Comparison of ENCODE assay signal across 1 cellular context in the genomic region with DNA sequence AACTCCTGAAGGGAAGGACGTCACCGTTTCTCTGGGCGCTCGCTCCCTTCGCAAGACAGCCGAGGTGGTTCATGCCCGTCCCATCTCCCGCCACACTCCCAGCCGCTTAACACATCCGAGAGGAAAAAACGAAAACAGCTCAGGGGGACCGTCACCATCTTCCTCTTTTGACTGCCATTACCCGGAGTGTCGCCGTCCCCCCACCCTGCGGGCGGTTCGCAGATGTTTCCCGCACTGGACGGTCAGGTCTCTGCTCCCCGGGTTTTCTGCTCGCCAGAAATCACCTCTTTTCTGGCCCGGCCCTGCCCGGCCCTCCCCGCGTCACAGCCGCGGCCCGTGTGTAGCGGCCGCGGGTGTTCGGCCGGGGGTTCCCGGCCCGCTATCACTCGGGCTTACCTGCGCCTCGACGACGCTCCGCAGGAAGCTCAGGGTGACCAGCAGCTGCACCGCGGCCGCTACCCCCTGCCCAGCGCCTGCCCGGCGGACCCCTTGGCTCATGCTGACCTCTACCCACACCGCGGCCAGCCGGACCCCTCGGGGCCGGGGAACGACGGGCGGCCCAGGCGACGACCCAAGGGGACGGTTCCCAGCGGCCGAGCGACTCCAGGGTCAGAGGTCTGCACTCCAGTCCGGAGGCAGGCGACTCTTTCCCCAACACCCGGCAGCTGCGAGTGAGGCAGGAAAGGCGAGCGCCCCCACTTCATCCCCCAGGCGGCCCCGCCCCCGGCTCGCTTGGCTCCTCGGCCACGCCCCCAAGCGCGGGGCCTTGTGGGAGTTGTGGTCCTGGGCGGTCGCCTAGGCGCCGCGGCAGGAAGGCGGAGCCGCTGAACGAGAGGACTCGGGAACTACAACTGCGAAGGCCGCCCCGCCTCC.
TF ChIP-seq lines count a peak whose summit lies in the region.

A gene with protein sequence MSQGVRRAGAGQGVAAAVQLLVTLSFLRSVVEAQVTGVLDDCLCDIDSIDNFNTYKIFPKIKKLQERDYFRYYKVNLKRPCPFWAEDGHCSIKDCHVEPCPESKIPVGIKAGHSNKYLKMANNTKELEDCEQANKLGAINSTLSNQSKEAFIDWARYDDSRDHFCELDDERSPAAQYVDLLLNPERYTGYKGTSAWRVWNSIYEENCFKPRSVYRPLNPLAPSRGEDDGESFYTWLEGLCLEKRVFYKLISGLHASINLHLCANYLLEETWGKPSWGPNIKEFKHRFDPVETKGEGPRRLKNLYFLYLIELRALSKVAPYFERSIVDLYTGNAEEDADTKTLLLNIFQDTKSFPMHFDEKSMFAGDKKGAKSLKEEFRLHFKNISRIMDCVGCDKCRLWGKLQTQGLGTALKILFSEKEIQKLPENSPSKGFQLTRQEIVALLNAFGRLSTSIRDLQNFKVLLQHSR (minus strand): TSS at position 673 of the 873 bp plus-strand sequence. CDS start 175 bp downstream, at position 498.

TF ChIP-seq in HepG2, 621 proteins besides CTCF, POLR2A, EP300 and RAD21 (continued from another document and continues in another):
- TF ChIP-seq, protein P1, sequence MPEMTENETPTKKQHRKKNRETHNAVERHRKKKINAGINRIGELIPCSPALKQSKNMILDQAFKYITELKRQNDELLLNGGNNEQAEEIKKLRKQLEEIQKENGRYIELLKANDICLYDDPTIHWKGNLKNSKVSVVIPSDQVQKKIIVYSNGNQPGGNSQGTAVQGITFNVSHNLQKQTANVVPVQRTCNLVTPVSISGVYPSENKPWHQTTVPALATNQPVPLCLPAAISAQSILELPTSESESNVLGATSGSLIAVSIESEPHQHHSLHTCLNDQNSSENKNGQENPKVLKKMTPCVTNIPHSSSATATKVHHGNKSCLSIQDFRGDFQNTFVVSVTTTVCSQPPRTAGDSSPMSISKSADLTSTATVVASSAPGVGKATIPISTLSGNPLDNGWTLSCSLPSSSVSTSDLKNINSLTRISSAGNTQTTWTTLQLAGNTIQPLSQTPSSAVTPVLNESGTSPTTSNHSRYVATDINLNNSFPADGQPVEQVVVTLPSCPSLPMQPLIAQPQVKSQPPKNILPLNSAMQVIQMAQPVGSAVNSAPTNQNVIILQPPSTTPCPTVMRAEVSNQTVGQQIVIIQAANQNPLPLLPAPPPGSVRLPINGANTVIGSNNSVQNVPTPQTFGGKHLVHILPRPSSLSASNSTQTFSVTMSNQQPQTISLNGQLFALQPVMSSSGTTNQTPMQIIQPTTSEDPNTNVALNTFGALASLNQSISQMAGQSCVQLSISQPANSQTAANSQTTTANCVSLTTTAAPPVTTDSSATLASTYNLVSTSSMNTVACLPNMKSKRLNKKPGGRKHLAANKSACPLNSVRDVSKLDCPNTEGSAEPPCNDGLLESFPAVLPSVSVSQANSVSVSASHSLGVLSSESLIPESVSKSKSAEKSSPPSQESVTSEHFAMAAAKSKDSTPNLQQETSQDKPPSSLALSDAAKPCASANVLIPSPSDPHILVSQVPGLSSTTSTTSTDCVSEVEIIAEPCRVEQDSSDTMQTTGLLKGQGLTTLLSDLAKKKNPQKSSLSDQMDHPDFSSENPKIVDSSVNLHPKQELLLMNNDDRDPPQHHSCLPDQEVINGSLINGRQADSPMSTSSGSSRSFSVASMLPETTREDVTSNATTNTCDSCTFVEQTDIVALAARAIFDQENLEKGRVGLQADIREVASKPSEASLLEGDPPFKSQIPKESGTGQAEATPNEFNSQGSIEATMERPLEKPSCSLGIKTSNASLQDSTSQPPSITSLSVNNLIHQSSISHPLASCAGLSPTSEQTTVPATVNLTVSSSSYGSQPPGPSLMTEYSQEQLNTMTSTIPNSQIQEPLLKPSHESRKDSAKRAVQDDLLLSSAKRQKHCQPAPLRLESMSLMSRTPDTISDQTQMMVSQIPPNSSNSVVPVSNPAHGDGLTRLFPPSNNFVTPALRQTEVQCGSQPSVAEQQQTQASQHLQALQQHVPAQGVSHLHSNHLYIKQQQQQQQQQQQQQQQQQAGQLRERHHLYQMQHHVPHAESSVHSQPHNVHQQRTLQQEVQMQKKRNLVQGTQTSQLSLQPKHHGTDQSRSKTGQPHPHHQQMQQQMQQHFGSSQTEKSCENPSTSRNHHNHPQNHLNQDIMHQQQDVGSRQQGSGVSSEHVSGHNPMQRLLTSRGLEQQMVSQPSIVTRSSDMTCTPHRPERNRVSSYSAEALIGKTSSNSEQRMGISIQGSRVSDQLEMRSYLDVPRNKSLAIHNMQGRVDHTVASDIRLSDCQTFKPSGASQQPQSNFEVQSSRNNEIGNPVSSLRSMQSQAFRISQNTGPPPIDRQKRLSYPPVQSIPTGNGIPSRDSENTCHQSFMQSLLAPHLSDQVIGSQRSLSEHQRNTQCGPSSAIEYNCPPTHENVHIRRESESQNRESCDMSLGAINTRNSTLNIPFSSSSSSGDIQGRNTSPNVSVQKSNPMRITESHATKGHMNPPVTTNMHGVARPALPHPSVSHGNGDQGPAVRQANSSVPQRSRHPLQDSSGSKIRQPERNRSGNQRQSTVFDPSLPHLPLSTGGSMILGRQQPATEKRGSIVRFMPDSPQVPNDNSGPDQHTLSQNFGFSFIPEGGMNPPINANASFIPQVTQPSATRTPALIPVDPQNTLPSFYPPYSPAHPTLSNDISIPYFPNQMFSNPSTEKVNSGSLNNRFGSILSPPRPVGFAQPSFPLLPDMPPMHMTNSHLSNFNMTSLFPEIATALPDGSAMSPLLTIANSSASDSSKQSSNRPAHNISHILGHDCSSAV (CRISPR knock-in tag; IDR thresholded peaks at IDR 0.05; ENCODE audit: borderline replicate concordance) = no peak
- no peak for TF ChIP-seq REXO4 (CRISPR knock-in tag; IDR thresholded peaks at IDR 0.05; ENCODE audit: borderline replicate concordance)
- TF ChIP-seq, protein P2, sequence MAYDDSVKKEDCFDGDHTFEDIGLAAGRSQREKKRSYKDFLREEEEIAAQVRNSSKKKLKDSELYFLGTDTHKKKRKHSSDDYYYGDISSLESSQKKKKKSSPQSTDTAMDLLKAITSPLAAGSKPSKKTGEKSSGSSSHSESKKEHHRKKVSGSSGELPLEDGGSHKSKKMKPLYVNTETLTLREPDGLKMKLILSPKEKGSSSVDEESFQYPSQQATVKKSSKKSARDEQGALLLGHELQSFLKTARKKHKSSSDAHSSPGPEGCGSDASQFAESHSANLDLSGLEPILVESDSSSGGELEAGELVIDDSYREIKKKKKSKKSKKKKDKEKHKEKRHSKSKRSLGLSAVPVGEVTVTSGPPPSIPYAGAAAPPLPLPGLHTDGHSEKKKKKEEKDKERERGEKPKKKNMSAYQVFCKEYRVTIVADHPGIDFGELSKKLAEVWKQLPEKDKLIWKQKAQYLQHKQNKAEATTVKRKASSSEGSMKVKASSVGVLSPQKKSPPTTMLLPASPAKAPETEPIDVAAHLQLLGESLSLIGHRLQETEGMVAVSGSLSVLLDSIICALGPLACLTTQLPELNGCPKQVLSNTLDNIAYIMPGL (CRISPR knock-in tag; IDR thresholded peaks at IDR 0.05; ENCODE audit: borderline replicate concordance in 1 of 2, low read depth in 1 of 2) = peak in 1 of 2 experiments; percentile 38; a peak in 1 of 4 replicates
- TF ChIP-seq ZNF790 (CRISPR knock-in tag; IDR thresholded peaks at IDR 0.05; ENCODE audit: borderline replicate concordance) = no peak
- TF ChIP-seq, protein P3, sequence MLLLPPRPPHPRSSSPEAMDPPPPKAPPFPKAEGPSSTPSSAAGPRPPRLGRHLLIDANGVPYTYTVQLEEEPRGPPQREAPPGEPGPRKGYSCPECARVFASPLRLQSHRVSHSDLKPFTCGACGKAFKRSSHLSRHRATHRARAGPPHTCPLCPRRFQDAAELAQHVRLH (CRISPR knock-in tag; IDR thresholded peaks at IDR 0.05; ENCODE audit: borderline replicate concordance, low read depth) = peak; percentile 47; the same call in 1 of the 2 replicates
- TF ChIP-seq, protein P4, sequence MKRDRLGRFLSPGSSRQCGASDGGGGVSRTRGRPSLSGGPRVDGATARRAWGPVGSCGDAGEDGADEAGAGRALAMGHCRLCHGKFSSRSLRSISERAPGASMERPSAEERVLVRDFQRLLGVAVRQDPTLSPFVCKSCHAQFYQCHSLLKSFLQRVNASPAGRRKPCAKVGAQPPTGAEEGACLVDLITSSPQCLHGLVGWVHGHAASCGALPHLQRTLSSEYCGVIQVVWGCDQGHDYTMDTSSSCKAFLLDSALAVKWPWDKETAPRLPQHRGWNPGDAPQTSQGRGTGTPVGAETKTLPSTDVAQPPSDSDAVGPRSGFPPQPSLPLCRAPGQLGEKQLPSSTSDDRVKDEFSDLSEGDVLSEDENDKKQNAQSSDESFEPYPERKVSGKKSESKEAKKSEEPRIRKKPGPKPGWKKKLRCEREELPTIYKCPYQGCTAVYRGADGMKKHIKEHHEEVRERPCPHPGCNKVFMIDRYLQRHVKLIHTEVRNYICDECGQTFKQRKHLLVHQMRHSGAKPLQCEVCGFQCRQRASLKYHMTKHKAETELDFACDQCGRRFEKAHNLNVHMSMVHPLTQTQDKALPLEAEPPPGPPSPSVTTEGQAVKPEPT (CRISPR knock-in tag; IDR thresholded peaks at IDR 0.05; ENCODE audit: low read depth) = no peak
- 0 out of 2 replicates have a peak, but pooled peaks have one; percentile 50 for TF ChIP-seq HOXD1 (CRISPR knock-in tag; IDR thresholded peaks at IDR 0.05)
- TF ChIP-seq SAFB2 (CRISPR knock-in tag; IDR thresholded peaks at IDR 0.05; ENCODE audit: borderline replicate concordance, low read depth) = no peak; the same call in 1 of the 2 replicates
- TF ChIP-seq ZNF331 (CRISPR knock-in tag; IDR thresholded peaks at IDR 0.05) = no peak
- no peak for TF ChIP-seq NCOA5 (CRISPR knock-in tag; IDR thresholded peaks at IDR 0.05)
- peak; percentile 13; the same call in 1 of the 2 replicates for TF ChIP-seq HNF4A (CRISPR knock-in tag; IDR thresholded peaks at IDR 0.05)
- no peak for TF ChIP-seq U2AF1 (optimal IDR thresholded peaks at IDR 0.05; ENCODE audit: low read depth, low read length)
- peak; percentile 58; the same call in 1 of the 2 replicates for TF ChIP-seq RXRA (CRISPR knock-in tag; IDR thresholded peaks at IDR 0.05)
- no peak for TF ChIP-seq NFE2 (CRISPR knock-in tag; IDR thresholded peaks at IDR 0.05)
- TF ChIP-seq, protein P5, sequence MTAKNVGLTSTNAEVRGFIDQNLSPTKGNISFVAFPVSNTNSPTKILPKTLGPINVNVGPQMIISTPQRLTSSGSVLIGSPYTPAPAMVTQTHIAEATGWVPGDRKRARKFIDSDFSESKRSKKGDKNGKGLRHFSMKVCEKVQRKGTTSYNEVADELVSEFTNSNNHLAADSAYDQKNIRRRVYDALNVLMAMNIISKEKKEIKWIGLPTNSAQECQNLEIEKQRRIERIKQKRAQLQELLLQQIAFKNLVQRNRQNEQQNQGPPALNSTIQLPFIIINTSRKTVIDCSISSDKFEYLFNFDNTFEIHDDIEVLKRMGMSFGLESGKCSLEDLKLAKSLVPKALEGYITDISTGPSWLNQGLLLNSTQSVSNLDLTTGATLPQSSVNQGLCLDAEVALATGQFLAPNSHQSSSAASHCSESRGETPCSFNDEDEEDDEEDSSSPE (CRISPR knock-in tag; IDR thresholded peaks at IDR 0.05) = peak; percentile 35
- peak; percentile 56; the same call in 1 of the 2 replicates for TF ChIP-seq ZNF563 (CRISPR knock-in tag; IDR thresholded peaks at IDR 0.05)
- TF ChIP-seq, protein P6, sequence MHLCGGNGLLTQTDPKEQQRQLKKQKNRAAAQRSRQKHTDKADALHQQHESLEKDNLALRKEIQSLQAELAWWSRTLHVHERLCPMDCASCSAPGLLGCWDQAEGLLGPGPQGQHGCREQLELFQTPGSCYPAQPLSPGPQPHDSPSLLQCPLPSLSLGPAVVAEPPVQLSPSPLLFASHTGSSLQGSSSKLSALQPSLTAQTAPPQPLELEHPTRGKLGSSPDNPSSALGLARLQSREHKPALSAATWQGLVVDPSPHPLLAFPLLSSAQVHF (CRISPR knock-in tag; IDR thresholded peaks at IDR 0.05) = 0 out of 2 replicates have a peak, but pooled peaks have one; percentile 51
- no peak for TF ChIP-seq SIX4 (CRISPR knock-in tag; IDR thresholded peaks at IDR 0.05)
- TF ChIP-seq, protein P7, sequence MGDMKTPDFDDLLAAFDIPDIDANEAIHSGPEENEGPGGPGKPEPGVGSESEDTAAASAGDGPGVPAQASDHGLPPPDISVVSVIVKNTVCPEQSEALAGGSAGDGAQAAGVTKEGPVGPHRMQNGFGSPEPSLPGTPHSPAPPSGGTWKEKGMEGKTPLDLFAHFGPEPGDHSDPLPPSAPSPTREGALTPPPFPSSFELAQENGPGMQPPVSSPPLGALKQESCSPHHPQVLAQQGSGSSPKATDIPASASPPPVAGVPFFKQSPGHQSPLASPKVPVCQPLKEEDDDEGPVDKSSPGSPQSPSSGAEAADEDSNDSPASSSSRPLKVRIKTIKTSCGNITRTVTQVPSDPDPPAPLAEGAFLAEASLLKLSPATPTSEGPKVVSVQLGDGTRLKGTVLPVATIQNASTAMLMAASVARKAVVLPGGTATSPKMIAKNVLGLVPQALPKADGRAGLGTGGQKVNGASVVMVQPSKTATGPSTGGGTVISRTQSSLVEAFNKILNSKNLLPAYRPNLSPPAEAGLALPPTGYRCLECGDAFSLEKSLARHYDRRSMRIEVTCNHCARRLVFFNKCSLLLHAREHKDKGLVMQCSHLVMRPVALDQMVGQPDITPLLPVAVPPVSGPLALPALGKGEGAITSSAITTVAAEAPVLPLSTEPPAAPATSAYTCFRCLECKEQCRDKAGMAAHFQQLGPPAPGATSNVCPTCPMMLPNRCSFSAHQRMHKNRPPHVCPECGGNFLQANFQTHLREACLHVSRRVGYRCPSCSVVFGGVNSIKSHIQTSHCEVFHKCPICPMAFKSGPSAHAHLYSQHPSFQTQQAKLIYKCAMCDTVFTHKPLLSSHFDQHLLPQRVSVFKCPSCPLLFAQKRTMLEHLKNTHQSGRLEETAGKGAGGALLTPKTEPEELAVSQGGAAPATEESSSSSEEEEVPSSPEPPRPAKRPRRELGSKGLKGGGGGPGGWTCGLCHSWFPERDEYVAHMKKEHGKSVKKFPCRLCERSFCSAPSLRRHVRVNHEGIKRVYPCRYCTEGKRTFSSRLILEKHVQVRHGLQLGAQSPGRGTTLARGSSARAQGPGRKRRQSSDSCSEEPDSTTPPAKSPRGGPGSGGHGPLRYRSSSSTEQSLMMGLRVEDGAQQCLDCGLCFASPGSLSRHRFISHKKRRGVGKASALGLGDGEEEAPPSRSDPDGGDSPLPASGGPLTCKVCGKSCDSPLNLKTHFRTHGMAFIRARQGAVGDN (CRISPR knock-in tag; IDR thresholded peaks at IDR 0.05) = peak; percentile 83
- TF ChIP-seq ZNF501 (CRISPR knock-in tag; IDR thresholded peaks at IDR 0.05) = peak; percentile 87
- TF ChIP-seq, protein P8, sequence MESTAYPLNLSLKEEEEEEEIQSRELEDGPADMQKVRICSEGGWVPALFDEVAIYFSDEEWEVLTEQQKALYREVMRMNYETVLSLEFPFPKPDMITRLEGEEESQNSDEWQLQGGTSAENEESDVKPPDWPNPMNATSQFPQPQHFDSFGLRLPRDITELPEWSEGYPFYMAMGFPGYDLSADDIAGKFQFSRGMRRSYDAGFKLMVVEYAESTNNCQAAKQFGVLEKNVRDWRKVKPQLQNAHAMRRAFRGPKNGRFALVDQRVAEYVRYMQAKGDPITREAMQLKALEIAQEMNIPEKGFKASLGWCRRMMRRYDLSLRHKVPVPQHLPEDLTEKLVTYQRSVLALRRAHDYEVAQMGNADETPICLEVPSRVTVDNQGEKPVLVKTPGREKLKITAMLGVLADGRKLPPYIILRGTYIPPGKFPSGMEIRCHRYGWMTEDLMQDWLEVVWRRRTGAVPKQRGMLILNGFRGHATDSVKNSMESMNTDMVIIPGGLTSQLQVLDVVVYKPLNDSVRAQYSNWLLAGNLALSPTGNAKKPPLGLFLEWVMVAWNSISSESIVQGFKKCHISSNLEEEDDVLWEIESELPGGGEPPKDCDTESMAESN (CRISPR knock-in tag; conservative IDR thresholded peaks at IDR 0.05) = peak; percentile 52; the same call in 1 of the 2 replicates
- peak; percentile 65; the same call in 1 of the 2 replicates for TF ChIP-seq ZNF234 (CRISPR knock-in tag; conservative IDR thresholded peaks at IDR 0.05)
- peak; percentile 74 for TF ChIP-seq DR1 (CRISPR knock-in tag; IDR thresholded peaks at IDR 0.05)
- 0 out of 2 replicates have a peak, but pooled peaks have one; percentile 38 for TF ChIP-seq DMAP1 (CRISPR knock-in tag; IDR thresholded peaks at IDR 0.05)
- TF ChIP-seq ZNF761 (CRISPR knock-in tag; conservative IDR thresholded peaks at IDR 0.05) = 0 out of 2 replicates have a peak, but pooled peaks have one; percentile 9
- peak; percentile 41 for TF ChIP-seq HNRNPLL (IDR thresholded peaks at IDR 0.05; ENCODE audit: low read depth, low read length, poor library complexity, severe bottlenecking)
- TF ChIP-seq SMC3 (IDR thresholded peaks at IDR 0.05; ENCODE audit: low read length) = no peak
- TF ChIP-seq SALL2 (CRISPR knock-in tag; IDR thresholded peaks at IDR 0.05) = peak; percentile 83
